ENCODE assay signal across 8 cellular contexts in the genomic region with DNA sequence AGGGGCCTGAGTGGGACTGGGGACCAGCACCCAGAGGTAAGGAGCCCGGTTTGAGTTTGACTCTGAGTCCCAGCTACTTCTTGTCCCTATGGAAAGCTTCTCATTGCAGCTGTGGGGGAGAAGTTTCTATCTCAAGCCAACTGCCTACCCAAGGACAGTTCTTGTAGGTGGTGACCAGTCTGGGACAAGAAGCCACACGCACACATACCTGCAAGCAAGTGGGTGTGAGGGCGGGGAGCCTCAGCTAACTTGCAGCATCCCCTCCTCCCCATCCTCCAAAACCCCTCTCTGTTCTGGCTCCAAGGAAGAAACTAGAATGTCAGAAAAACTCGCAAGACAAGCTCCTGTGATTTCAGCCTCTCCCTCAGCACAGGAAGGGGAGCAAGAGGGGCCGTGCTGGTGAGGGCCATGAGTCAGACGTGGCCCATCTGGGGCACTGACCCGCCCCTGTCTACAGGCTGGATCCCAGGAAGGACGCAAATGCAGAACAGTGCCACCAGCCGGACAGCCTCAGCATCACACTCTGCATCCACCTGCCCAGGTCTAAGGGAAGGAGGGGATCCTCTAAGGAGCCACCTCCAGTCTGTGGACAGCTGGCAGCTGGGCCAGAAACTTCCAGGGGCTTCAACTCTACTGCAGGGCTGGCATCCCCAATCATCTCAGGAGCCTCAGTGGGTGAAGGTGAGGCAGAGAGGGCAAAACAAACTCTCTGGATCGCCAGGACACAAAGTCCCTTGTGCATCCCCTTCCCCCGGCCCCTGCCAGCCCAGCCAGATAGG.
DNase-seq lines count a peak whose midpoint lies in the region; ATAC-seq, FAIRE-seq and TF ChIP-seq lines count a peak whose summit lies in the region.

No MANE protein-coding gene starts in this region.

- H3K9ac ChIP-seq in KMS-11 = no peak overlapping the region

- H2AFZ ChIP-seq in KMS-11 (ENCODE audit: low read depth) = no peak overlapping the region

- DNase-seq in A673 (ENCODE audit: low spot score) (no peak), heart left ventricle (peak in 3 of 5 donors; percentile 64 to 89 (median 80)), small intestine (peak; percentile 41), NCI-H2081 (lab: John Stamatoyannopoulos, UW) (no peak)
- peak; percentile 32 for DNase-seq in activated CD4-positive, alpha-beta memory T cell treated with anti-CD3 and anti-CD28 coated beads for 36 hours
- no peak for DNase-seq in effector CD8-positive, alpha-beta T cell (lab: John Stamatoyannopoulos, UW)

- H3K36me3 ChIP-seq in A673 (ENCODE audit: insufficient read depth, low read length, poor library complexity, severe bottlenecking) (peaks cover 27% of the 10 kb centered on the region), KMS-11 (ENCODE audit: insufficient read depth) (no peaks in the 10 kb centered on the region), heart left ventricle (peaks cover 7 to 76% (median 55%) of the 10 kb centered on the region in 9 donors), small intestine (ENCODE audit: control insufficient read depth in 2 of 2, insufficient read depth in 2 of 2, low read length in 2 of 2) (no peaks in the 10 kb centered on the region)

- no peaks in the 10 kb centered on the region for H3K79me2 ChIP-seq in KMS-11 (ENCODE audit: insufficient read depth, low read depth)

- POLR2A ChIA-PET in A673 (lab: Charles Lee; ENCODE audit: low non-redundant PET) = no interaction called here
- POLR2A ChIA-PET in activated CD4-positive, alpha-beta memory T cell treated with anti-CD3 and anti-CD28 coated beads for 36 hours (lab: Charles Lee) = no interaction called here

- no peaks in the 10 kb centered on the region for H3K4me1 Mint-ChIP-seq in activated CD4-positive, alpha-beta memory T cell treated with anti-CD3 and anti-CD28 coated beads for 36 hours (ENCODE audit: low read depth)

- H3K27me3 ChIP-seq in A673 (replicated peaks; ENCODE audit: insufficient read depth, low read depth, low read length, poor library complexity) (no peaks in the 10 kb centered on the region), KMS-11 (ENCODE audit: insufficient read depth, low read depth) (no peaks in the 10 kb centered on the region), heart left ventricle (no peaks in the 10 kb centered on the region), small intestine (ENCODE audit: control insufficient read depth in 2 of 2, insufficient read depth in 2 of 2, low read length in 2 of 2) (no peaks in the 10 kb centered on the region)

- peak; percentile 47 for ATAC-seq in GM18499 (IDR thresholded peaks at IDR 0.05; ENCODE audit: insufficient read depth, unreplicated experiment)
- ATAC-seq in heart left ventricle = peak; percentile 3 to 45 (median 24)

- intact Hi-C loops in A673 (cut with micrococcal nuclease; ENCODE audit: unreplicated experiment) = no loop called here
- intact Hi-C loops in activated CD4-positive, alpha-beta memory T cell treated with anti-CD3 and anti-CD28 coated beads for 36 hours (cut with micrococcal nuclease) = loop anchor here (10.0 kb wide), 1 partner anchor 85 kb away; no protein-coding TSS in a partner anchor
- intact Hi-C loops in heart left ventricle (cut with DNase I) = loop anchor here in 9 of 10 donors (2.0 to 5.0 kb wide), 4 partner anchors 38 to 88 kb away; no protein-coding TSS in a partner anchor

- BruUV-seq in A673 (replicated peaks; lab: Mats Ljungman, UMichigan) = no TSS peak

- H3K4me3 ChIP-seq in A673 (ENCODE audit: low read depth, low read length, poor library complexity, severe bottlenecking) (no peak overlapping the region), KMS-11 (IDR thresholded peaks at IDR 0.05; ENCODE audit: insufficient read depth, low read depth, low read length) (no peak overlapping the region), heart left ventricle (peak overlapping the region in 1 of 12 donors; percentile 27), small intestine (ENCODE audit: low read depth in 1 of 2, low read length in 2 of 2) (no peak overlapping the region)

- H3K36me3 Mint-ChIP-seq in activated CD4-positive, alpha-beta memory T cell treated with anti-CD3 and anti-CD28 coated beads for 36 hours = no peaks in the 10 kb centered on the region

- H3K27ac Mint-ChIP-seq in activated CD4-positive, alpha-beta memory T cell treated with anti-CD3 and anti-CD28 coated beads for 36 hours = no peak overlapping the region

- no peaks in the 10 kb centered on the region for H3K9me3 Mint-ChIP-seq in activated CD4-positive, alpha-beta memory T cell treated with anti-CD3 and anti-CD28 coated beads for 36 hours

- H3K4me1 ChIP-seq in A673 (ENCODE audit: insufficient read depth, low read length, poor library complexity, severe bottlenecking) = peaks cover 6% of the 10 kb centered on the region
- no peaks in the 10 kb centered on the region for H3K4me1 ChIP-seq in KMS-11 (ENCODE audit: low read depth, poor library complexity, severe bottlenecking)
- peaks cover 21 to 78% (median 73%) of the 10 kb centered on the region in 12 donors for H3K4me1 ChIP-seq in heart left ventricle
- H3K4me1 ChIP-seq in small intestine (ENCODE audit: control insufficient read depth in 2 of 2, insufficient read depth in 1 of 2, low read depth in 1 of 2, low read length in 1 of 2) = peaks cover 0 to 14% of the 10 kb centered on the region in 2 donors

- no peaks in the 10 kb centered on the region for H3K9me3 ChIP-seq in A673 (ENCODE audit: low read depth, low read length, poor library complexity, severe bottlenecking)
- H3K9me3 ChIP-seq in heart left ventricle = no peaks in the 10 kb centered on the region
- H3K9me3 ChIP-seq in small intestine (ENCODE audit: control insufficient read depth, low read depth) = no peaks in the 10 kb centered on the region

- no peaks in the 10 kb centered on the region for H4K20me1 ChIP-seq in KMS-11 (ENCODE audit: insufficient read depth)

- FAIRE-seq in small intestine (lab: Jason Lieb, UNC) = no peak

- H3K27me3 Mint-ChIP-seq in activated CD4-positive, alpha-beta memory T cell treated with anti-CD3 and anti-CD28 coated beads for 36 hours = peaks cover 4% of the 10 kb centered on the region

- no peak for TF ChIP-seq POLR2A in heart left ventricle (IDR thresholded peaks at IDR 0.05)

- 50 to 56% (median 54%) methylated on average over 8 to 11 of the region's 11 CpGs for WGBS in heart left ventricle, 4 donors
- WGBS in small intestine, 3 donors = 33 to 55% (median 46%) methylated on average over 10 to 11 of the region's 11 CpGs

- CTCF ChIA-PET in A673 (lab: Charles Lee) = no interaction called here
- CTCF ChIA-PET in activated CD4-positive, alpha-beta memory T cell treated with anti-CD3 and anti-CD28 coated beads for 36 hours (lab: Charles Lee) = interaction anchor here (2.6 kb wide), 1 partner anchor 114 kb away, joined by 11 read pairs; no protein-coding TSS in a partner anchor

- TF ChIP-seq CTCF in A673 (conservative IDR thresholded peaks at IDR 0.05; ENCODE audit: low read depth, low read length) = peak; percentile 46
- TF ChIP-seq CTCF in KMS-11 (conservative IDR thresholded peaks at IDR 0.05; ENCODE audit: low read depth, low read length) = peak; percentile 43
- peak; percentile 41 to 69 (median 58) for TF ChIP-seq CTCF in heart left ventricle (IDR thresholded peaks at IDR 0.05)

- H3K4me2 ChIP-seq in KMS-11 = no peak overlapping the region

- no peak overlapping the region for H3K27ac ChIP-seq in A673 (ENCODE audit: low read depth, low read length, poor library complexity, severe bottlenecking)
- no peak overlapping the region for H3K27ac ChIP-seq in KMS-11
- peak overlapping the region; percentile 85 to 99 (median 94) for H3K27ac ChIP-seq in heart left ventricle
- H3K27ac ChIP-seq in small intestine (ENCODE audit: low read depth in 1 of 2, low read length in 1 of 2) = peak overlapping the region in 1 of 2 donors; percentile 6

- no peak overlapping the region for H3K4me3 Mint-ChIP-seq in activated CD4-positive, alpha-beta memory T cell treated with anti-CD3 and anti-CD28 coated beads for 36 hours

Comparison
In these comparisons a context has a peak if more than half of its experiments do, and no peak if none do; other contexts are left out.
1. DNase-seq: peak in activated CD4-positive, alpha-beta memory T cell treated with anti-CD3 and anti-CD28 coated beads for 36 hours (single experiment), heart left ventricle (3 of 5) and small intestine (single experiment); none in A673 (single experiment), NCI-H2081 (0 of 2) and effector CD8-positive, alpha-beta T cell (single experiment).
2. H3K27ac ChIP-seq: peak in heart left ventricle (12 of 12); none in A673 (single experiment) and KMS-11 (single experiment).
3. Peak in every context shown above with its lines, with median percentiles within 50 percentile points of each other: CTCF ChIP-seq.